ENCODE assay signal across 18 cellular contexts in genomic region chr11:120133216-120134105, GRCh38. TPM values are rescaled to one million over a fixed set of nuclear protein-coding genes. Genes with fewer than 3 reads are reported as not detected.
A peak's percentile ranks its signal among the peaks of the same experiment; 100 is the strongest.
DNase-seq lines count a peak whose midpoint lies in the region; ATAC-seq, FAIRE-seq and TF ChIP-seq lines count a peak whose summit lies in the region.
"Had no signal": no experiment of that assay in that cellular context is flagged by ENCODE, and none has a peak within 500 bp of the region (broad histone marks: within the 10 kb centered on the region; RNA-seq: fewer than 3 reads in every experiment).

No MANE protein-coding gene starts in this region.

- H2BK120ac ChIP-seq in H1 (replicated peaks; ENCODE audit: low read depth, low read length), result no peak overlapping the region

- H3K27me3 ChIP-seq in right lobe of liver (no peaks in the 10 kb centered on the region), HepG2 (ENCODE audit: control insufficient read depth in 1 of 2, insufficient read depth in 2 of 2, low read length in 2 of 2) (peaks cover 24 to 85% of the 10 kb centered on the region in 2 experiments), H1 (replicated peaks in 1 of 4; ENCODE audit: control insufficient read depth in 3 of 4, extremely low read depth in 1 of 4, insufficient read depth in 3 of 4, low read length in 3 of 4) (peaks cover 0 to 4% (median 1%) of the 10 kb centered on the region in 4 experiments; a peak in 4 of 7 replicates), neural progenitor cell (peaks cover 3% of the 10 kb centered on the region)

- H3K27ac ChIP-seq in right lobe of liver, result no peak overlapping the region
- no peak overlapping the region for H3K27ac ChIP-seq in HepG2 (ENCODE audit: extremely low read length, insufficient read depth, low read length)
- no peak overlapping the region for H3K27ac ChIP-seq in H1 (ENCODE audit: low read depth, low read length)
- no peak overlapping the region for H3K27ac ChIP-seq in neural progenitor cell

- H3K23me2 ChIP-seq in H1 (ENCODE audit: low read depth, low read length), result no peaks in the 10 kb centered on the region

- H3K9me3 Mint-ChIP-seq in neural progenitor cell, result no peaks in the 10 kb centered on the region
- H3K9me3 Mint-ChIP-seq: CD8-positive, alpha-beta memory T cell; nephron progenitor cell; T-cell had no signal

- no peak for TF ChIP-seq POLR2A in right lobe of liver (IDR thresholded peaks at IDR 0.05)
- no peak for TF ChIP-seq POLR2A in HepG2 (IDR thresholded peaks at IDR 0.05; ENCODE audit: insufficient read depth in 1 of 2, low read depth in 2 of 2, low read length in 2 of 2)
- no peak for TF ChIP-seq POLR2A in H1 (IDR thresholded peaks at IDR 0.05; ENCODE audit: control extremely low read depth in 1 of 2, low read depth in 2 of 2, low read length in 2 of 2)

- ATAC-seq in right lobe of liver, result no peak
- no peak for ATAC-seq in HepG2
- ATAC-seq: T-cell had no signal

- H3K4me2 ChIP-seq in HepG2 (ENCODE audit: low read depth, low read length), result no peak overlapping the region
- H3K4me2 ChIP-seq in H1 (ENCODE audit: insufficient read depth in 1 of 2, low read depth in 2 of 2, low read length in 2 of 2), result no peak overlapping the region
- H3K4me2 ChIP-seq in neural progenitor cell, result no peak overlapping the region

- no peak overlapping the region for H4K5ac ChIP-seq in H1 (ENCODE audit: insufficient read length, low read depth, low read length)

- H3K27ac Mint-ChIP-seq in neural progenitor cell, result peak overlapping the region; percentile 66
- H3K27ac Mint-ChIP-seq: CD8-positive, alpha-beta memory T cell; nephron progenitor cell; T-cell had no signal

- H3K56ac ChIP-seq in H1 (replicated peaks; ENCODE audit: insufficient read length, low read depth, low read length), result no peak overlapping the region

- H2BK5ac ChIP-seq in H1 (ENCODE audit: low read depth, low read length), result no peak overlapping the region

- no peak overlapping the region for H2AK5ac ChIP-seq in H1 (ENCODE audit: low read depth, low read length)

- H3K36me3 ChIP-seq in right lobe of liver (no peaks in the 10 kb centered on the region), HepG2 (replicated peaks in 1 of 2; ENCODE audit: control insufficient read depth in 1 of 2, insufficient read depth in 2 of 2, low read length in 2 of 2) (no peaks in the 10 kb centered on the region), H1 (ENCODE audit: control insufficient read depth in 2 of 4, insufficient read depth in 4 of 4, low read length in 3 of 4) (no peaks in the 10 kb centered on the region), neural progenitor cell (no peaks in the 10 kb centered on the region)
- H3K36me3 ChIP-seq: HAP-1 had no signal

- no peak overlapping the region for H3K14ac ChIP-seq in H1 (ENCODE audit: insufficient read length)

- no peak overlapping the region for H2AFZ ChIP-seq in HepG2 (ENCODE audit: low read length)
- no peak overlapping the region for H2AFZ ChIP-seq in H1 (ENCODE audit: low read length)
- no peak overlapping the region for H2AFZ ChIP-seq in neural progenitor cell (replicated peaks)

- no peak overlapping the region for H3K4ac ChIP-seq in H1 (replicated peaks; ENCODE audit: insufficient read length, low read depth, low read length)

- H2BK20ac ChIP-seq in H1 (ENCODE audit: low read length), result no peak overlapping the region

- H3K4me1 Mint-ChIP-seq in neural progenitor cell, result no peaks in the 10 kb centered on the region
- H3K4me1 Mint-ChIP-seq: CD8-positive, alpha-beta memory T cell; T-cell had no signal

- no peak overlapping the region for H2BK15ac ChIP-seq in H1 (ENCODE audit: low read length)

- H4K91ac ChIP-seq in H1 (replicated peaks; ENCODE audit: insufficient read length, low read length), result no peak overlapping the region

- FAIRE-seq in HepG2 (lab: Jason Lieb, UNC) (no peak), H1 (lab: Jason Lieb, UNC) (no peak)

- no peaks in the 10 kb centered on the region for H3F3A ChIP-seq in neural progenitor cell (ENCODE audit: low read depth)

- H3K4me1 ChIP-seq in right lobe of liver (no peaks in the 10 kb centered on the region), HepG2 (ENCODE audit: insufficient read depth, low read length) (0 out of 2 replicates have a peak, but pooled peaks cover 12% of the 10 kb centered on the region), H1 (replicated peaks in 1 of 4; ENCODE audit: control insufficient read depth in 3 of 4, insufficient read depth in 4 of 4, low read length in 3 of 4) (peaks cover 0 to 4% (median 1%) of the 10 kb centered on the region in 4 experiments; a peak in 1 of 7 replicates), neural progenitor cell (peaks cover 3% of the 10 kb centered on the region)
- H3K4me1 ChIP-seq: HAP-1 had no signal

- no peak overlapping the region for H4K8ac ChIP-seq in H1 (ENCODE audit: extremely low read depth, insufficient read depth, low read length)

- TF ChIP-seq RAD21 in HepG2 (CRISPR knock-in tag; IDR thresholded peaks at IDR 0.05) (no peak), H1 (IDR thresholded peaks at IDR 0.05 in 1 of 2, conservative IDR thresholded peaks at IDR 0.05 in 1 of 2; ENCODE audit: low read depth in 2 of 2, low read length in 2 of 2) (no peak)

- POLR2A ChIA-PET in HepG2 (lab: Yijun Ruan, JAX) (no interaction called here), H1 (lab: Charles Lee; ENCODE audit: partially characterized antibody) (no interaction called here)

- in situ Hi-C loops in HepG2 (cut with HindIII; ENCODE audit: extremely low pct_ligation_motif_present, low pct_unique_long_range_greater_than_20kb), result no loop called here

- H3K27me3 Mint-ChIP-seq in neural progenitor cell (ENCODE audit: insufficient read depth, low read depth), result peaks cover 16% of the 10 kb centered on the region
- H3K27me3 Mint-ChIP-seq: T-cell had no signal

- H3K79me1 ChIP-seq in H1 (ENCODE audit: low read depth, low read length), result no peaks in the 10 kb centered on the region

- intact Hi-C loops in right lobe of liver (cut with DNase I) (no loop called here), HepG2 (cut with micrococcal nuclease; ENCODE audit: unreplicated experiment) (no loop called here)

- H3K4me3 ChIP-seq in right lobe of liver (no peak overlapping the region), HepG2 (replicated peaks in 1 of 3; ENCODE audit: insufficient read depth in 1 of 3, low read depth in 2 of 3, low read length in 3 of 3) (no peak overlapping the region), H1 (ENCODE audit: extremely low read depth in 1 of 4, insufficient read depth in 2 of 4, low read depth in 3 of 4, low read length in 4 of 4) (no peak overlapping the region), neural progenitor cell (no peak overlapping the region)
- H3K4me3 ChIP-seq: HAP-1 had no signal

- TF ChIP-seq CTCF in right lobe of liver (IDR thresholded peaks at IDR 0.05) (no peak), HepG2 (CRISPR knock-in tag; IDR thresholded peaks at IDR 0.05) (no peak), H1 (IDR thresholded peaks at IDR 0.05; ENCODE audit: control extremely low read depth in 1 of 3, insufficient read depth in 1 of 3, low read depth in 1 of 3, low read length in 3 of 3) (no peak), neural progenitor cell (IDR thresholded peaks at IDR 0.05) (no peak)

- WGBS in right lobe of liver (ENCODE audit: insufficient coverage, low coverage, low lambda C conversion rate, missing lambda C conversion rate), result 87% methylated on average over 6 of the region's 11 CpGs
- 6% methylated on average over 11 of the region's 11 CpGs for WGBS in HepG2 (ENCODE audit: low lambda C conversion rate)
- WGBS in H1 (ENCODE audit: extremely low coverage in 1 of 2, insufficient coverage in 1 of 2, insufficient read length in 1 of 2, insufficient replicate concordance in 2 of 2, low coverage in 1 of 2, low lambda C conversion rate in 2 of 2, missing lambda C conversion rate in 1 of 2), 2 experiments, result 88% methylated on average over 11 of the region's 11 CpGs; no CpG with 5 or more reads in 1 of the 2 experiments

- DNase-seq in right lobe of liver, result peak in 2 of 3 donors; percentile 3 to 23
- DNase-seq in HepG2 (ENCODE audit: low spot score), result no peak
- peak in 1 of 2 experiments; percentile 37 for DNase-seq in H1 (ENCODE audit: low read depth in 1 of 2, low spot score in 2 of 2)
- DNase-seq in neural progenitor cell (ENCODE audit: low spot score), result no peak
- no peak for DNase-seq in Kasumi-1 (lab: John Stamatoyannopoulos, UW)
- no peak for DNase-seq in epidermal melanocyte (ENCODE audit: insufficient read length, low spot score)
- no peak for DNase-seq in amygdala (lab: John Stamatoyannopoulos, UW)
- no peak for DNase-seq in iPS-NIHi11 (ENCODE audit: low spot score)
- DNase-seq: activated gamma-delta T cell treated with Interleukin-2 at 50 U/mL for 16 hours; CD8-positive, alpha-beta memory T cell; DND-41; mesenchymal stem cell; NCI-H1417 treated with DMSO at 0.1 percent for 48 hours; nephron progenitor cell; RPMI8226 had no signal

- no peaks in the 10 kb centered on the region for H3K79me2 ChIP-seq in HepG2 (ENCODE audit: insufficient read depth, low read length)
- H3K79me2 ChIP-seq in H1 (ENCODE audit: control insufficient read depth in 1 of 2, insufficient read depth in 2 of 2, low read length in 2 of 2), result no peaks in the 10 kb centered on the region
- no peaks in the 10 kb centered on the region for H3K79me2 ChIP-seq in neural progenitor cell (ENCODE audit: low read depth)

- TF ChIP-seq EP300 in HepG2 (IDR thresholded peaks at IDR 0.05; ENCODE audit: low read depth in 2 of 2, low read length in 2 of 2), result no peak
- no peak for TF ChIP-seq EP300 in HepG2 (CRISPR knock-in tag; IDR thresholded peaks at IDR 0.05; ENCODE audit: borderline replicate concordance)
- TF ChIP-seq EP300 in H1 (IDR thresholded peaks at IDR 0.05; ENCODE audit: borderline replicate concordance in 1 of 2, low read depth in 2 of 2, low read length in 2 of 2), result no peak

- no peak overlapping the region for H3K9ac ChIP-seq in HepG2 (ENCODE audit: insufficient read depth, low read depth, low read length)
- no peak overlapping the region for H3K9ac ChIP-seq in H1 (replicated peaks in 1 of 4; ENCODE audit: extremely low read depth in 1 of 4, low read depth in 3 of 4, low read length in 3 of 4)
- H3K9ac ChIP-seq in neural progenitor cell, result no peak overlapping the region

- no peaks in the 10 kb centered on the region for H4K20me1 ChIP-seq in HepG2 (ENCODE audit: insufficient read depth, low read length)
- H4K20me1 ChIP-seq in H1 (replicated peaks in 1 of 2; ENCODE audit: control insufficient read depth in 1 of 2, insufficient read depth in 2 of 2, low read length in 2 of 2), result peaks cover 0 to 1% of the 10 kb centered on the region in 2 experiments
- no peaks in the 10 kb centered on the region for H4K20me1 ChIP-seq in neural progenitor cell (ENCODE audit: low read depth)

- CTCF ChIA-PET in HepG2 (lab: Yijun Ruan, JAX; ENCODE audit: low intra/inter-chr PET ratio, low total read pairs) (no interaction called here), H1 (lab: Charles Lee; ENCODE audit: partially characterized antibody) (interaction anchor here (0.6 to 3.4 kb wide), 9 partner anchors 8 to 976 kb away, joined by 3 to 16 read pairs (median 3); no protein-coding TSS in a partner anchor)

- no peak overlapping the region for H3K18ac ChIP-seq in H1 (ENCODE audit: extremely low read depth, low read length)

- no peaks in the 10 kb centered on the region for H3K9me3 ChIP-seq in right lobe of liver
- H3K9me3 ChIP-seq in HepG2 (ENCODE audit: low read length), result no peaks in the 10 kb centered on the region
- H3K9me3 ChIP-seq in H1 (ENCODE audit: insufficient read depth in 2 of 2, low read depth in 1 of 2, low read length in 1 of 2), result no peaks in the 10 kb centered on the region
- H3K9me3 ChIP-seq in neural progenitor cell (ENCODE audit: low read depth), result no peaks in the 10 kb centered on the region
- H3K9me3 ChIP-seq: HAP-1 had no signal

- 0 out of 2 replicates have a peak overlapping the region, but pooled peaks have one; percentile 39 for H2BK12ac ChIP-seq in H1 (ENCODE audit: low read depth, low read length)

- no TSS peak for BruUV-seq in HepG2 (replicated peaks; lab: Mats Ljungman, UMichigan)

- peak overlapping the region; percentile 55 for H3K4me3 Mint-ChIP-seq in neural progenitor cell
- H3K4me3 Mint-ChIP-seq: CD8-positive, alpha-beta memory T cell; nephron progenitor cell; T-cell had no signal

- H3K36me3 Mint-ChIP-seq in neural progenitor cell, result no peaks in the 10 kb centered on the region
- H3K36me3 Mint-ChIP-seq: CD8-positive, alpha-beta memory T cell; T-cell had no signal

- no peak overlapping the region for H3K23ac ChIP-seq in H1 (ENCODE audit: insufficient read length)

RNA-seq across cellular contexts. Expression of gene TRIM29, which starts 4.5 kb away (rescaled TPM):
- total RNA-seq in right lobe of liver (1 to 10 TPM in 4 of 6 experiments, not detected in 2; 1.1 to 2.1 (median 1.3) TPM), HepG2 (2016; rRNA removed; fragmentation: Illumina TruSeq; extraction: Trizol) (0.84 and 0.86 TPM in 2 replicates), neural progenitor cell (ENCODE audit: low replicate concordance) (0.11 TPM in 1 of 2 replicates, not detected in the other)
- not detected in 2 replicates for total RNA-seq in HepG2 (2016; cell fraction: cytosol; rRNA removed; fragmentation: Illumina TruSeq; extraction: Trizol; ENCODE audit: low read depth)
- 0.58 and 0.74 TPM in 2 replicates for total RNA-seq in HepG2 (2016; cell fraction: insoluble cytoplasmic fraction; rRNA removed; fragmentation: Illumina TruSeq; extraction: Trizol)
- total RNA-seq in HepG2 (2016; cell fraction: membrane; rRNA removed; fragmentation: Illumina TruSeq; extraction: Trizol), result 0.62 and 0.72 TPM in 2 replicates
- total RNA-seq in HepG2 (2016; cell fraction: nucleus; rRNA removed; fragmentation: Illumina TruSeq; extraction: Trizol), result 1.7 and 2.0 TPM in 2 replicates
- polyA plus RNA-seq in HepG2 (2011; rRNA removed) (0.86 and 1.2 TPM in 2 replicates), H1 (2011; rRNA removed) (0.17 and 0.35 TPM in 2 replicates)
- polyA plus RNA-seq in HepG2 (2011; cell fraction: cytosol; rRNA removed), result 0.78 and 0.83 TPM in 2 replicates
- polyA plus RNA-seq in HepG2 (2011; cell fraction: nucleus; rRNA removed), result 2.2 and 4.0 TPM in 2 replicates
- polyA plus RNA-seq in HepG2 (2012), result 0.47 and 0.95 TPM in 2 replicates
- polyA plus RNA-seq in HepG2 (2016; cell fraction: cytosol; fragmentation: Illumina TruSeq; extraction: Trizol; ENCODE audit: low read depth), result 0.41 and 0.44 TPM in 2 replicates
- polyA plus RNA-seq in HepG2 (2016; cell fraction: insoluble cytoplasmic fraction; fragmentation: Illumina TruSeq; extraction: Trizol; ENCODE audit: low read depth), result 0.74 and 0.80 TPM in 2 replicates
- polyA plus RNA-seq in HepG2 (2016; cell fraction: membrane; fragmentation: Illumina TruSeq; extraction: Trizol; ENCODE audit: low read depth), result 0.31 and 0.92 TPM in 2 replicates
- 0.56 and 0.81 TPM in 2 replicates for polyA plus RNA-seq in HepG2 (2016; cell fraction: nucleus; fragmentation: Illumina TruSeq; extraction: Trizol; ENCODE audit: insufficient read depth, low read depth)
- 14.4 and 285 TPM in 2 replicates for polyA minus RNA-seq in HepG2 (2011; rRNA and poly(A)+ RNA removed; ENCODE audit: low replicate concordance)
- polyA minus RNA-seq in HepG2 (2011; cell fraction: cytosol; rRNA and poly(A)+ RNA removed), result 1.2 and 2.0 TPM in 2 replicates
- polyA minus RNA-seq in HepG2 (2011; cell fraction: nucleus; rRNA and poly(A)+ RNA removed), result 6.6 and 14.2 TPM in 2 replicates
- total RNA-seq in H1 (2021; fragmentation: NEBNext Ultra II Directional; extraction: Animal tissue kit (Norgen Biotek cat#: 25700)), result 0.43 TPM in 1 of 2 replicates, not detected in the other
- polyA plus RNA-seq in H1 (2011; cell fraction: cytosol; rRNA removed), result 0.34 TPM
- 0.10 TPM for polyA plus RNA-seq in H1 (2011; cell fraction: nucleus; rRNA removed)
- polyA plus RNA-seq in H1 (2012, experiment 1 of 2), result 0.20 TPM in 1 of 4 replicates, not detected in the others
- not detected for polyA plus RNA-seq in H1 (2012, experiment 2 of 2)
- 0.08 TPM for polyA plus RNA-seq in H1 (2013, experiment 1 of 2)
- 0.07 TPM for polyA plus RNA-seq in H1 (2013, experiment 2 of 2)
- 0.54 and 0.78 TPM in 2 replicates for polyA minus RNA-seq in H1 (2011; rRNA and poly(A)+ RNA removed)
- polyA minus RNA-seq in H1 (2011; cell fraction: cytosol; rRNA and poly(A)+ RNA removed), result not detected
- polyA minus RNA-seq in H1 (2011; cell fraction: nucleus; rRNA and poly(A)+ RNA removed), result 1.6 TPM
- total RNA-seq: activated CD8-positive, alpha-beta memory T cell treated with anti-CD3 and anti-CD28 coated beads for 36 hours; CD8-positive, alpha-beta memory T cell; T-cell had no signal
- polyA plus RNA-seq: CD8-positive, alpha-beta memory T cell had no signal

Comparison
In these comparisons a context has a peak if more than half of its experiments do, and no peak if none do; other contexts are left out.
1. DNase-seq: peak in right lobe of liver (2 of 3); none in HepG2 (single experiment), neural progenitor cell (single experiment), Kasumi-1 (0 of 2), epidermal melanocyte (single experiment), amygdala (0 of 56) and iPS-NIHi11 (single experiment).